In genomic region chr22:28955817-28956216, GRCh38 we compare ENCODE assay signal across 10 cellular contexts.
A peak's percentile ranks its signal among the peaks of the same experiment; 100 is the strongest.
DNase-seq lines count a peak whose midpoint lies in the region; ATAC-seq and TF ChIP-seq lines count a peak whose summit lies in the region.
"Had no signal": no experiment of that assay in that cellular context is flagged by ENCODE, and none has a peak within 500 bp of the region (broad histone marks: within the 10 kb centered on the region; RNA-seq: fewer than 3 reads in every experiment).

No MANE protein-coding gene starts in this region.

- H3K4me2 ChIP-seq in KMS-11: peak overlapping the region; percentile 30; the same call in 1 of the 2 replicates

- H3K36me3 ChIP-seq in KMS-11 (ENCODE audit: insufficient read depth): no peaks in the 10 kb centered on the region
- no peaks in the 10 kb centered on the region for H3K36me3 ChIP-seq in naive thymus-derived CD4-positive, alpha-beta T cell (ENCODE audit: control insufficient read depth in 2 of 3, insufficient read depth in 3 of 3, low read length in 3 of 3)
- no peaks in the 10 kb centered on the region; the same call in 1 of the 2 replicates for H3K36me3 ChIP-seq in H7 (replicated peaks; ENCODE audit: control insufficient read depth, insufficient read depth, low read length)
- H3K36me3 ChIP-seq: SJCRH30 had no signal

- H3K27me3 Mint-ChIP-seq in naive thymus-derived CD4-positive, alpha-beta T cell: peaks cover 80 to 99% (median 93%) of the 10 kb centered on the region in 5 donors

- H3K4me3 Mint-ChIP-seq in naive thymus-derived CD4-positive, alpha-beta T cell: peak overlapping the region; percentile 39 to 94 (median 70)

- H3K4me3 ChIP-seq in KMS-11 (IDR thresholded peaks at IDR 0.05; ENCODE audit: insufficient read depth, low read depth, low read length) (no peak overlapping the region), H7 (ENCODE audit: insufficient read depth, low read depth, low read length) (no peak overlapping the region)
- H3K4me3 ChIP-seq in naive thymus-derived CD4-positive, alpha-beta T cell (ENCODE audit: low read length): no peak overlapping the region
- H3K4me3 ChIP-seq: SJCRH30 had no signal

- DNase-seq in CD1c-positive myeloid dendritic cell (ENCODE audit: extremely low spot score): peak; percentile 22
- DNase-seq in activated CD8-positive, alpha-beta memory T cell treated with anti-CD3 and anti-CD28 coated beads for 4 hours (ENCODE audit: low read depth in 2 of 2): peak; percentile 62 to 63
- peak; percentile 19 to 84 (median 79) for DNase-seq in naive thymus-derived CD4-positive, alpha-beta T cell
- no peak for DNase-seq in H7
- DNase-seq in NCI-H2029 treated with DMSO at 0.1 percent for 48 hours (lab: John Stamatoyannopoulos, UW): no peak
- DNase-seq in NCI-H2227 (lab: John Stamatoyannopoulos, UW; ENCODE audit: unreplicated experiment): no peak
- DNase-seq in foreskin melanocyte: no peak

- no peak overlapping the region for H3K9ac ChIP-seq in KMS-11

- peaks cover 13 to 25% (median 19%) of the 10 kb centered on the region in 7 donors for H3K4me1 Mint-ChIP-seq in naive thymus-derived CD4-positive, alpha-beta T cell

- no peaks in the 10 kb centered on the region for H3K79me2 ChIP-seq in KMS-11 (ENCODE audit: insufficient read depth, low read depth)

- ATAC-seq in naive thymus-derived CD4-positive, alpha-beta T cell: peak; percentile 92

- H4K20me1 ChIP-seq in KMS-11 (ENCODE audit: insufficient read depth): peaks cover 4% of the 10 kb centered on the region; the same call in 1 of the 2 replicates

- CTCF ChIA-PET in naive thymus-derived CD4-positive, alpha-beta T cell (lab: Charles Lee): no interaction called here

- no peaks in the 10 kb centered on the region for H3K9me3 ChIP-seq in naive thymus-derived CD4-positive, alpha-beta T cell (ENCODE audit: control insufficient read depth in 2 of 3, low read length in 3 of 3)
- H3K9me3 ChIP-seq: SJCRH30 had no signal

- peak overlapping the region in 7 of 9 donors; percentile 47 to 90 (median 73) for H3K27ac Mint-ChIP-seq in naive thymus-derived CD4-positive, alpha-beta T cell

- peaks cover 0 to 3% (median 0%) of the 10 kb centered on the region in 11 donors for H3K9me3 Mint-ChIP-seq in naive thymus-derived CD4-positive, alpha-beta T cell

- POLR2A ChIA-PET in naive thymus-derived CD4-positive, alpha-beta T cell (lab: Charles Lee): no interaction called here

- no peak for TF ChIP-seq CTCF in KMS-11 (conservative IDR thresholded peaks at IDR 0.05; ENCODE audit: low read depth, low read length)

- H2AFZ ChIP-seq in KMS-11 (ENCODE audit: low read depth): no peak overlapping the region

- intact Hi-C loops in naive thymus-derived CD4-positive, alpha-beta T cell (cut with micrococcal nuclease): loop anchor here (2.0 to 10.0 kb wide), 4 partner anchors 71 to 284 kb away; partner anchors contain the start of gene ZNRF3 (in 2 of the 2)

- H3K36me3 Mint-ChIP-seq in naive thymus-derived CD4-positive, alpha-beta T cell: peaks cover 0 to 5% (median 0%) of the 10 kb centered on the region in 5 donors

- H3K27me3 ChIP-seq in KMS-11 (ENCODE audit: insufficient read depth, low read depth): no peaks in the 10 kb centered on the region
- peaks cover 2 to 44% of the 10 kb centered on the region in 2 donors for H3K27me3 ChIP-seq in naive thymus-derived CD4-positive, alpha-beta T cell (ENCODE audit: control insufficient read depth in 2 of 2, insufficient read depth in 2 of 2, low read length in 2 of 2)
- no peaks in the 10 kb centered on the region for H3K27me3 ChIP-seq in H7 (ENCODE audit: control insufficient read depth, insufficient read depth, low read length)
- H3K27me3 ChIP-seq: SJCRH30 had no signal

- H3K4me1 ChIP-seq in KMS-11 (ENCODE audit: low read depth, poor library complexity, severe bottlenecking): peaks cover 22% of the 10 kb centered on the region
- H3K4me1 ChIP-seq in naive thymus-derived CD4-positive, alpha-beta T cell (ENCODE audit: control insufficient read depth in 2 of 2, insufficient read depth in 2 of 2, low read length in 2 of 2): peaks cover 15 to 20% of the 10 kb centered on the region in 2 donors

- no peak overlapping the region for H3K27ac ChIP-seq in KMS-11
- no peak overlapping the region for H3K27ac ChIP-seq in naive thymus-derived CD4-positive, alpha-beta T cell (ENCODE audit: low read depth, low read length)
- H3K27ac ChIP-seq: C4-2B, SJCRH30 had no signal

Comparison
In these comparisons a context has a peak if more than half of its experiments do, and no peak if none do; other contexts are left out.
1. DNase-seq: peak in CD1c-positive myeloid dendritic cell (single experiment), activated CD8-positive, alpha-beta memory T cell treated with anti-CD3 and anti-CD28 coated beads for 4 hours (2 of 2) and naive thymus-derived CD4-positive, alpha-beta T cell (9 of 9); none in H7 (single experiment), NCI-H2029 treated with DMSO at 0.1 percent for 48 hours (single experiment), NCI-H2227 (single experiment) and foreskin melanocyte (single experiment).